Comparison of ENCODE assay signal across 12 cellular contexts in the genomic region with DNA sequence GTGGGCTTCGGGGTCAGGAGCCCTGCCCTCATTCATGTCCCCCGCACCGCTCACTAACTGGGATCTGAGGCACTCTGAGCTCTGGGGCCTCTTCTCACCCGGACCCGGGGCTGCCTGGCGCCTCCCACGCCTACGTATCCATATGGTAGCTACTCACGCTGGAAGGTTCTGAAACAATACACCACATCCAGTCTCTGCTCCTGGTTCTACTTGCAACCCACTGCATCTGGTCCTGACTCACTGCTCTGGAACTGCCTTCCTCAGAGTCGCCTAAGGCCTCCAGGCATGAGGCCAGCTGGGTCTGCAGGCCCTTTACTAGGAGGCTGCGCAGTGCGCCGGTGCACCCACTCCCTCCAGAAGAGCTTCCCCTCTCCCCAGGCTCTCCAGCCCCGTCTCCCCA. TPM values are rescaled to one million over a fixed set of nuclear protein-coding genes. Genes with fewer than 3 reads are reported as not detected.
DNase-seq lines count a peak whose midpoint lies in the region; ATAC-seq lines count a peak whose summit lies in the region.
"Had no signal": no experiment of that assay in that cellular context is flagged by ENCODE, and none has a peak within 500 bp of the region (broad histone marks: within the 10 kb centered on the region; RNA-seq: fewer than 3 reads in every experiment).

No MANE protein-coding gene starts in this region.

- H3K4me1 Mint-ChIP-seq in CD4-positive, CD25-positive, alpha-beta regulatory T cell = peaks cover 15 to 58% (median 29%) of the 10 kb centered on the region in 4 donors
- H3K4me1 Mint-ChIP-seq in central memory CD8-positive, alpha-beta T cell = peaks cover 53% of the 10 kb centered on the region
- H3K4me1 Mint-ChIP-seq in naive thymus-derived CD8-positive, alpha-beta T cell = peaks cover 21 to 67% (median 55%) of the 10 kb centered on the region in 4 donors

- no peaks in the 10 kb centered on the region for H3K27me3 Mint-ChIP-seq in CD4-positive, CD25-positive, alpha-beta regulatory T cell
- no peaks in the 10 kb centered on the region for H3K27me3 Mint-ChIP-seq in central memory CD8-positive, alpha-beta T cell
- no peaks in the 10 kb centered on the region for H3K27me3 Mint-ChIP-seq in naive thymus-derived CD8-positive, alpha-beta T cell

- POLR2A ChIA-PET in naive thymus-derived CD8-positive, alpha-beta T cell (lab: Charles Lee) = interaction anchor here (0.6 to 1.0 kb wide), 2 partner anchors 12 to 1433 kb away, joined by 4 to 6 read pairs; no protein-coding TSS in a partner anchor

- DNase-seq in CD4-positive, CD25-positive, alpha-beta regulatory T cell = no peak
- DNase-seq in NT2/D1 (ENCODE audit: low read depth, low spot score) = no peak
- no peak for DNase-seq in central memory CD8-positive, alpha-beta T cell (ENCODE audit: low spot score in 2 of 2)
- DNase-seq in naive thymus-derived CD8-positive, alpha-beta T cell = no peak
- no peak for DNase-seq in H4 (ENCODE audit: low spot score)
- no peak for DNase-seq in DMS53 (lab: John Stamatoyannopoulos, UW)
- no peak for DNase-seq in activated CD8-positive, alpha-beta memory T cell treated with anti-CD3 and anti-CD28 coated beads for 24 hours
- DNase-seq: activated T-cell treated with anti-CD3 and anti-CD28 coated beads, Interleukin-2, amount 50 U/mL, for 72 hours; NCI-H187 treated with DMSO at 0.1 percent for 48 hours; stimulated activated CD4-positive, alpha-beta T cell treated with anti-CD3 and anti-CD28 coated beads, Interleukin-2, amount 100 ng/mL, for 24 hours had no signal

- H3K4me3 ChIP-seq in CD4-positive, CD25-positive, alpha-beta regulatory T cell (ENCODE audit: low read depth, low read length) = no peak overlapping the region
- no peak overlapping the region for H3K4me3 ChIP-seq in NT2/D1 (ENCODE audit: insufficient read length, low read depth)
- H3K4me3 ChIP-seq: gastroesophageal sphincter had no signal

- ATAC-seq in CD4-positive, CD25-positive, alpha-beta regulatory T cell (ENCODE audit: low read depth in 2 of 2) = no peak
- no peak for ATAC-seq in central memory CD8-positive, alpha-beta T cell (replicated peaks; ENCODE audit: extremely low read depth, poor library complexity, severe bottlenecking)
- no peak for ATAC-seq in naive thymus-derived CD8-positive, alpha-beta T cell
- ATAC-seq in HG03439 (IDR thresholded peaks at IDR 0.05; ENCODE audit: unreplicated experiment) = no peak
- ATAC-seq: activated T-cell treated with anti-CD3 and anti-CD28 coated beads, Interleukin-2, amount 50 U/mL, for 72 hours; gastroesophageal sphincter had no signal

- H3K9me3 ChIP-seq in CD4-positive, CD25-positive, alpha-beta regulatory T cell (ENCODE audit: control insufficient read depth in 2 of 2, low read length in 2 of 2) = no peaks in the 10 kb centered on the region
- no peaks in the 10 kb centered on the region for H3K9me3 ChIP-seq in NT2/D1 (ENCODE audit: insufficient read depth, low read length)
- H3K9me3 ChIP-seq: gastroesophageal sphincter had no signal

- H3K27me3 ChIP-seq in CD4-positive, CD25-positive, alpha-beta regulatory T cell (ENCODE audit: control insufficient read depth, insufficient read depth, low read length) = no peaks in the 10 kb centered on the region
- H3K27me3 ChIP-seq in NT2/D1 (ENCODE audit: insufficient read depth, insufficient read length) = no peaks in the 10 kb centered on the region
- H3K27me3 ChIP-seq: gastroesophageal sphincter had no signal

- H3K27ac Mint-ChIP-seq in CD4-positive, CD25-positive, alpha-beta regulatory T cell = peak overlapping the region; percentile 49 to 84 (median 56)
- H3K27ac Mint-ChIP-seq in central memory CD8-positive, alpha-beta T cell (ENCODE audit: low read depth) = peak overlapping the region; percentile 9
- H3K27ac Mint-ChIP-seq in naive thymus-derived CD8-positive, alpha-beta T cell = peak overlapping the region; percentile 71 to 95 (median 86)
- H3K27ac Mint-ChIP-seq: activated T-cell treated with anti-CD3 and anti-CD28 coated beads, Interleukin-2, amount 50 U/mL, for 72 hours had no signal

- peak overlapping the region; percentile 7 for H3K9ac ChIP-seq in NT2/D1 (ENCODE audit: insufficient read length, low read depth)

- peaks cover 28% of the 10 kb centered on the region for H3K4me1 ChIP-seq in CD4-positive, CD25-positive, alpha-beta regulatory T cell (ENCODE audit: control insufficient read depth, insufficient read depth, low read length, poor library complexity, severe bottlenecking)
- H3K4me1 ChIP-seq in NT2/D1 (ENCODE audit: insufficient read depth, insufficient read length) = peaks cover 5% of the 10 kb centered on the region

- peaks cover 61% of the 10 kb centered on the region for H3K36me3 Mint-ChIP-seq in CD4-positive, CD25-positive, alpha-beta regulatory T cell
- peaks cover 75% of the 10 kb centered on the region for H3K36me3 Mint-ChIP-seq in central memory CD8-positive, alpha-beta T cell (ENCODE audit: insufficient read depth)
- H3K36me3 Mint-ChIP-seq in naive thymus-derived CD8-positive, alpha-beta T cell = peaks cover 3 to 94% (median 53%) of the 10 kb centered on the region in 3 donors

- no peak overlapping the region for H3K4me3 Mint-ChIP-seq in CD4-positive, CD25-positive, alpha-beta regulatory T cell
- H3K4me3 Mint-ChIP-seq in central memory CD8-positive, alpha-beta T cell = no peak overlapping the region
- peak overlapping the region in 3 of 10 donors; percentile 22 to 62 (median 25) for H3K4me3 Mint-ChIP-seq in naive thymus-derived CD8-positive, alpha-beta T cell
- H3K4me3 Mint-ChIP-seq: activated T-cell treated with anti-CD3 and anti-CD28 coated beads, Interleukin-2, amount 50 U/mL, for 72 hours had no signal

- peaks cover 0 to 1% (median 0%) of the 10 kb centered on the region in 7 donors for H3K9me3 Mint-ChIP-seq in CD4-positive, CD25-positive, alpha-beta regulatory T cell
- no peaks in the 10 kb centered on the region for H3K9me3 Mint-ChIP-seq in central memory CD8-positive, alpha-beta T cell
- no peaks in the 10 kb centered on the region for H3K9me3 Mint-ChIP-seq in naive thymus-derived CD8-positive, alpha-beta T cell
- H3K9me3 Mint-ChIP-seq: activated T-cell treated with anti-CD3 and anti-CD28 coated beads, Interleukin-2, amount 50 U/mL, for 72 hours had no signal

- no peak overlapping the region for H3K27ac ChIP-seq in CD4-positive, CD25-positive, alpha-beta regulatory T cell (ENCODE audit: insufficient read depth, low read length, poor library complexity, severe bottlenecking)
- H3K27ac ChIP-seq: gastroesophageal sphincter had no signal

- peaks cover 86% of the 10 kb centered on the region for H3K36me3 ChIP-seq in CD4-positive, CD25-positive, alpha-beta regulatory T cell (ENCODE audit: control insufficient read depth, insufficient read depth, low read length)
- peaks cover 96% of the 10 kb centered on the region for H3K36me3 ChIP-seq in NT2/D1 (ENCODE audit: insufficient read depth, insufficient read length, low read length)

RNA-seq across cellular contexts. Expression of a gene that starts 18.1 kb away (rescaled TPM):
- 407 TPM for total RNA-seq in CD4-positive, CD25-positive, alpha-beta regulatory T cell
- polyA plus RNA-seq in CD4-positive, CD25-positive, alpha-beta regulatory T cell = 10 to 100 TPM; 19.6 to 22.2 (median 21.2) TPM
- total RNA-seq in naive thymus-derived CD8-positive, alpha-beta T cell = 100 to 1,000 TPM; 151 to 156 TPM
- 10 to 100 TPM; 27.5 to 45.1 (median 36.7) TPM for polyA plus RNA-seq in naive thymus-derived CD8-positive, alpha-beta T cell
- total RNA-seq in H4 (2014; rRNA removed; shearing (Covaris generic)) = 14.3 and 20.4 TPM in 2 replicates

RNA-seq across cellular contexts. Expression of a gene that starts 40.5 kb away (rescaled TPM):
- 487 TPM for total RNA-seq in CD4-positive, CD25-positive, alpha-beta regulatory T cell
- polyA plus RNA-seq in CD4-positive, CD25-positive, alpha-beta regulatory T cell = 100 to 1,000 TPM; 202 to 214 (median 206) TPM
- 100 to 1,000 TPM; 415 to 423 TPM for total RNA-seq in naive thymus-derived CD8-positive, alpha-beta T cell
- 100 to 1,000 TPM; 220 to 320 (median 243) TPM for polyA plus RNA-seq in naive thymus-derived CD8-positive, alpha-beta T cell
- total RNA-seq in H4 (2014; rRNA removed; shearing (Covaris generic)) = 8.0 and 9.7 TPM in 2 replicates

Comparison
In these comparisons a context has a peak if more than half of its experiments do, and no peak if none do; other contexts are left out.
1. H3K27ac Mint-ChIP-seq: peak in every context shown above with its lines; median percentile 86 in naive thymus-derived CD8-positive, alpha-beta T cell; 56 in CD4-positive, CD25-positive, alpha-beta regulatory T cell; 9 in central memory CD8-positive, alpha-beta T cell.
2. RNA of a gene that starts 40.5 kb away (total RNA-seq): 487 TPM in CD4-positive, CD25-positive, alpha-beta regulatory T cell (single experiment) and 415 to 423 TPM in naive thymus-derived CD8-positive, alpha-beta T cell; 8.0 to 9.7 TPM in H4; every median in the first group is over 10 times any median in the second.